In the genomic region with DNA sequence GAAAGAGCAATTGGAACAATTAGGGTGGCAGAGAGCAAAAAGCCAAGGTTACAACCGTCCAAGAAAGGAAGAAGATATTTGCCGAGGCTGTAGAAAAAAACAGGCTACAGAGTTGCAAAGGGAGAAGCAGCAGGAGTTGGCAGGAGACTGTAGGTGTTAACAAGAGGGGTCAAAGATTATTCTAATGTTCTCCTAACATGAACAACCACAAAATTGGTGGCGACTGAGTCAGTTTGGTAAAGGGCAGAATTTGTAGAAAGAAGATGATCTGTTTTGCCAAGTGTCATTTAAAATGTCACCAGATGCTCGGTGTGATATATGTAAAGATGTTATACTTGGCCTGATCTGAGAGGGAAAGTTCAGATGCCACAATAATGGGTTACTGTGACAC, we compare ENCODE assay signal across 8 cellular contexts. TPM values are rescaled to one million over a fixed set of nuclear protein-coding genes. Genes with fewer than 3 reads are reported as not detected.
DNase-seq lines count a peak whose midpoint lies in the region; ATAC-seq and TF ChIP-seq lines count a peak whose summit lies in the region.

No MANE protein-coding gene starts in this region.

- no peaks in the 10 kb centered on the region for H3K36me3 ChIP-seq in fibroblast of lung (ENCODE audit: control insufficient read depth, insufficient read depth, low read length)

- H3K9me3 ChIP-seq in fibroblast of lung (ENCODE audit: control insufficient read depth, insufficient read depth, low read depth, low read length) = no peaks in the 10 kb centered on the region

- H3K27me3 ChIP-seq in fibroblast of lung (ENCODE audit: control insufficient read depth, insufficient read depth, low read length) = no peaks in the 10 kb centered on the region

- H3K4me3 ChIP-seq in GM12865 (ENCODE audit: low read depth, low read length) (peak overlapping the region; percentile 99), fibroblast of lung (replicated peaks in 1 of 4; ENCODE audit: control extremely low read depth in 1 of 4, insufficient read depth in 1 of 4, low read depth in 3 of 4, low read length in 4 of 4) (peak overlapping the region; percentile 16 to 94 (median 42))

- H2AFZ ChIP-seq in fibroblast of lung (ENCODE audit: low read length) = peak overlapping the region; percentile 48

- ATAC-seq in sciatic nerve = peak; percentile 1

- POLR2A ChIA-PET in RWPE1 (lab: Yijun Ruan, JAX; ENCODE audit: low non-redundant PET) = no interaction called here

- H4K20me1 ChIP-seq in fibroblast of lung (ENCODE audit: control insufficient read depth, extremely low read depth, insufficient read depth, low read length) = no peaks in the 10 kb centered on the region

- DNase-seq in GM12865 (ENCODE audit: low read depth) = no peak
- no peak for DNase-seq in RWPE1 (ENCODE audit: low spot score)
- DNase-seq in fibroblast of lung (ENCODE audit: low read depth in 2 of 2) = no peak
- no peak for DNase-seq in sciatic nerve (ENCODE audit: low spot score)
- no peak for DNase-seq in HuH-7.5 (ENCODE audit: low spot score)
- DNase-seq in NCI-H1048 (lab: John Stamatoyannopoulos, UW) = no peak
- DNase-seq in pons (ENCODE audit: low spot score) = no peak
- no peak for DNase-seq in Kasumi-1 (lab: John Stamatoyannopoulos, UW)

- TF ChIP-seq CTCF in GM12865 (IDR thresholded peaks at IDR 0.05; ENCODE audit: insufficient read depth, low read depth, low read length, missing control alignments) (no peak), RWPE1 (conservative IDR thresholded peaks at IDR 0.05; ENCODE audit: low read depth) (no peak), fibroblast of lung (conservative IDR thresholded peaks at IDR 0.05 in 1 of 2, IDR thresholded peaks at IDR 0.05 in 1 of 2; ENCODE audit: low read depth in 1 of 2, low read length in 2 of 2) (no peak)

- H3K27ac ChIP-seq in RWPE1 (peak overlapping the region; percentile 91), fibroblast of lung (ENCODE audit: insufficient read depth, low read length) (peak overlapping the region; percentile 94)

- peaks cover 14% of the 10 kb centered on the region for H3K4me1 ChIP-seq in fibroblast of lung (ENCODE audit: control insufficient read depth, extremely low read depth, insufficient read depth, low read length)

- H3K4me2 ChIP-seq in fibroblast of lung (ENCODE audit: extremely low read depth, insufficient read depth, low read length) = peak overlapping the region; percentile 83

- peak overlapping the region; percentile 48 for H3K9ac ChIP-seq in fibroblast of lung (ENCODE audit: insufficient read depth, low read length)

- intact Hi-C loops in sciatic nerve (cut with DNase I) = no loop called here

- peaks cover 3% of the 10 kb centered on the region for H3K79me2 ChIP-seq in fibroblast of lung (ENCODE audit: control insufficient read depth, insufficient read depth, low read length)

- CTCF ChIA-PET in RWPE1 (lab: Yijun Ruan, JAX) = interaction anchor here (2.4 kb wide), 1 partner anchor 11 kb away, joined by 17 read pairs; no protein-coding TSS in a partner anchor

RNA-seq across cellular contexts. Expression of a gene that starts 0.4 kb away (rescaled TPM):
- total RNA-seq in fibroblast of lung = 6.3 and 7.2 TPM in 2 replicates
- polyA plus RNA-seq in fibroblast of lung = 11.8 and 16.6 TPM in 2 replicates
- 5.9 and 8.2 TPM in 2 replicates for polyA plus RNA-seq in fibroblast of lung (2012)
- 9.5 and 11.0 TPM in 2 replicates for polyA minus RNA-seq in fibroblast of lung (ENCODE audit: low replicate concordance)
- total RNA-seq in sciatic nerve = 22.6 TPM

RNA-seq across cellular contexts. Expression of a gene that starts 1.1 kb away (rescaled TPM):
- total RNA-seq in fibroblast of lung (9.2 and 17.3 TPM in 2 replicates), sciatic nerve (50.5 TPM)
- polyA plus RNA-seq in fibroblast of lung = 10.1 and 11.7 TPM in 2 replicates
- polyA plus RNA-seq in fibroblast of lung (2012) = 10.4 and 14.0 TPM in 2 replicates
- 38.7 and 54.7 TPM in 2 replicates for polyA minus RNA-seq in fibroblast of lung (ENCODE audit: low replicate concordance)

RNA-seq across cellular contexts. Expression of a gene that starts 25.8 kb away (rescaled TPM):
- total RNA-seq in fibroblast of lung (under 0.01 and 0.33 TPM in 2 replicates), sciatic nerve (5.6 TPM)
- 0.03 and 0.07 TPM in 2 replicates for polyA plus RNA-seq in fibroblast of lung
- polyA plus RNA-seq in fibroblast of lung (2012) = 0.53 and 0.71 TPM in 2 replicates
- polyA minus RNA-seq in fibroblast of lung (ENCODE audit: low replicate concordance) = 0.75 TPM in 1 of 2 replicates, not detected in the other

RNA-seq across cellular contexts. Expression of a gene that starts 28.5 kb away (rescaled TPM):
- total RNA-seq in fibroblast of lung = under 0.01 and 0.33 TPM in 2 replicates
- 0.07 and 0.10 TPM in 2 replicates for polyA plus RNA-seq in fibroblast of lung
- 0.17 TPM in 1 of 2 replicates, not detected in the other for polyA plus RNA-seq in fibroblast of lung (2012)
- polyA minus RNA-seq in fibroblast of lung (ENCODE audit: low replicate concordance) = not detected in 2 replicates
- total RNA-seq in sciatic nerve = 0.22 TPM

RNA-seq across cellular contexts. Expression of a gene that starts 33.2 kb away (rescaled TPM):
- 138 and 190 TPM in 2 replicates for total RNA-seq in fibroblast of lung
- 201 and 254 TPM in 2 replicates for polyA plus RNA-seq in fibroblast of lung
- polyA plus RNA-seq in fibroblast of lung (2012) = 132 and 153 TPM in 2 replicates
- 215 and 258 TPM in 2 replicates for polyA minus RNA-seq in fibroblast of lung (ENCODE audit: low replicate concordance)
- 215 TPM for total RNA-seq in sciatic nerve
